In the genomic region with DNA sequence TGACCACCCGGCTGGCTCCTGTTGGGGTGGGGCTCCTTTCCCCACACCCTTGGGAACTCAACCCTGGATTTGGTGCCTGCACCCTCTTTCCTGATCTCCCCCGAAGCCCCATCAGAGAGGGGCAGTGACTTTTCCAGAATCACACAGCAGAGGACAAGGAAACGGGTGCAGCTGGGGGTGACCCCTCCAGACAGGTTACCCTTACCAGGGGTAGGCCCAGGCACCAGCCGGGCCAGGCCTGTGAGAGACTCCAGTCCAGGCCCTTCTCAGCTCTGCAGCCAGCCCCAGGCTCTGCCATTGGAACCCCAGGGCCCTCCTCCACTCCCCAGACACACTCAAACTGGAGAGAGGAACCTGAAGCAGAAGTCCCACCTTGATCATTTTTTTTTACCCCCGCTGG, we compare ENCODE assay signal across 8 cellular contexts. TPM values are rescaled to one million over a fixed set of nuclear protein-coding genes. Genes with fewer than 3 reads are reported as not detected.
DNase-seq lines count a peak whose midpoint lies in the region; ATAC-seq and TF ChIP-seq lines count a peak whose summit lies in the region.

No MANE protein-coding gene starts in this region.

- peak overlapping the region; percentile 76 for H3K4me3 Mint-ChIP-seq in activated naive CD4-positive, alpha-beta T cell treated with anti-CD3 and anti-CD28 coated beads, Interleukin-2, amount 10 ng/mL, durations not matched to agents 7 days and 5 days
- H3K4me3 Mint-ChIP-seq in T-cell (peak overlapping the region in 2 of 3 donors; percentile 63 to 75), WTC11 (no peak overlapping the region)

- H3K36me3 ChIP-seq in left lung (peaks cover 0 to 27% of the 10 kb centered on the region in 2 donors), urinary bladder (ENCODE audit: insufficient read depth) (no peaks in the 10 kb centered on the region)

- H3K27ac Mint-ChIP-seq in activated naive CD4-positive, alpha-beta T cell treated with anti-CD3 and anti-CD28 coated beads, Interleukin-2, amount 10 ng/mL, durations not matched to agents 7 days and 5 days = peak overlapping the region; percentile 93
- H3K27ac Mint-ChIP-seq in T-cell (peak overlapping the region; percentile 96 to 97), WTC11 (no peak overlapping the region)

- H3K4me3 ChIP-seq in left lung (no peak overlapping the region), urinary bladder (ENCODE audit: low read depth, low read length) (no peak overlapping the region)

- no peaks in the 10 kb centered on the region for H3K9me3 Mint-ChIP-seq in activated naive CD4-positive, alpha-beta T cell treated with anti-CD3 and anti-CD28 coated beads, Interleukin-2, amount 10 ng/mL, durations not matched to agents 7 days and 5 days
- no peaks in the 10 kb centered on the region for H3K9me3 Mint-ChIP-seq in T-cell
- H3K9me3 Mint-ChIP-seq in WTC11 = no peaks in the 10 kb centered on the region

- ATAC-seq in T-cell (replicated peaks in 1 of 4) (peak; percentile 2 to 19 (median 8)), left lung (no peak), HG02623 (IDR thresholded peaks at IDR 0.05; ENCODE audit: unreplicated experiment) (no peak), WTC11 (no peak)

- WGBS in urinary bladder = 83% methylated on average over 5 of the region's 5 CpGs

- H3K27me3 ChIP-seq in left lung = no peaks in the 10 kb centered on the region

- H3K27ac ChIP-seq in left lung = peak overlapping the region; percentile 45 to 69
- peak overlapping the region; percentile 64 for H3K27ac ChIP-seq in urinary bladder (ENCODE audit: low read depth)

- CTCF ChIA-PET in activated naive CD4-positive, alpha-beta T cell treated with anti-CD3 and anti-CD28 coated beads, Interleukin-2, amount 10 ng/mL, durations not matched to agents 7 days and 5 days (lab: Charles Lee) = interaction anchor here (0.6 to 1.9 kb wide), 4 partner anchors 21 to 673 kb away, joined by 3 to 5 read pairs (median 4); a partner anchor contains a TSS
- CTCF ChIA-PET in T-cell (lab: Charles Lee) (no interaction called here), WTC11 (lab: Charles Lee) (no interaction called here)

- H3K36me3 Mint-ChIP-seq in activated naive CD4-positive, alpha-beta T cell treated with anti-CD3 and anti-CD28 coated beads, Interleukin-2, amount 10 ng/mL, durations not matched to agents 7 days and 5 days = peaks cover 41% of the 10 kb centered on the region
- peaks cover 9% of the 10 kb centered on the region for H3K36me3 Mint-ChIP-seq in T-cell
- peaks cover 10% of the 10 kb centered on the region for H3K36me3 Mint-ChIP-seq in WTC11

- H3K4me1 ChIP-seq in left lung (peaks cover 0 to 47% of the 10 kb centered on the region in 2 donors), urinary bladder (ENCODE audit: insufficient read depth) (no peaks in the 10 kb centered on the region)

- peaks cover 87% of the 10 kb centered on the region for H3K4me1 Mint-ChIP-seq in activated naive CD4-positive, alpha-beta T cell treated with anti-CD3 and anti-CD28 coated beads, Interleukin-2, amount 10 ng/mL, durations not matched to agents 7 days and 5 days
- H3K4me1 Mint-ChIP-seq in T-cell = peaks cover 60 to 81% (median 77%) of the 10 kb centered on the region in 3 donors
- H3K4me1 Mint-ChIP-seq in WTC11 = peaks cover 11% of the 10 kb centered on the region

- H3K9me3 ChIP-seq in left lung = no peaks in the 10 kb centered on the region

- no peaks in the 10 kb centered on the region for H3K27me3 Mint-ChIP-seq in activated naive CD4-positive, alpha-beta T cell treated with anti-CD3 and anti-CD28 coated beads, Interleukin-2, amount 10 ng/mL, durations not matched to agents 7 days and 5 days
- H3K27me3 Mint-ChIP-seq in T-cell (no peaks in the 10 kb centered on the region), WTC11 (ENCODE audit: low read depth) (no peaks in the 10 kb centered on the region)

- POLR2A ChIA-PET in T-cell (lab: Charles Lee) = no interaction called here
- POLR2A ChIA-PET in WTC11 (lab: Charles Lee) = no interaction called here

- TF ChIP-seq CTCF in left lung (IDR thresholded peaks at IDR 0.05) (no peak), WTC11 (IDR thresholded peaks at IDR 0.05) (no peak)

- no peak for DNase-seq in activated naive CD4-positive, alpha-beta T cell treated with anti-CD3 and anti-CD28 coated beads, Interleukin-2, amount 10 ng/mL, durations not matched to agents 7 days and 5 days
- no peak for DNase-seq in activated naive CD4-positive, alpha-beta T cell treated with anti-CD3 and anti-CD28 coated beads, Interleukin-2, amount 50 U/mL, for 16 hours
- DNase-seq in T-cell = no peak
- DNase-seq in left lung = no peak
- DNase-seq in central memory CD4-positive, alpha-beta T cell = no peak
- no peak for DNase-seq in WTC11 (ENCODE audit: low spot score)

- intact Hi-C loops in left lung (cut with DNase I) = no loop called here

TF ChIP-seq in WTC11, 78 proteins besides CTCF, POLR2A, EP300 and RAD21 (continues in another document):
- TF ChIP-seq, protein P1, sequence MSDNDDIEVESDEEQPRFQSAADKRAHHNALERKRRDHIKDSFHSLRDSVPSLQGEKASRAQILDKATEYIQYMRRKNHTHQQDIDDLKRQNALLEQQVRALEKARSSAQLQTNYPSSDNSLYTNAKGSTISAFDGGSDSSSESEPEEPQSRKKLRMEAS (CRISPR knock-in tag; IDR thresholded peaks at IDR 0.05) = no peak
- TF ChIP-seq ZBTB21 (CRISPR knock-in tag; IDR thresholded peaks at IDR 0.05; ENCODE audit: borderline replicate concordance) (no peak), JUN (CRISPR knock-in tag; IDR thresholded peaks at IDR 0.05) (no peak), TCF7 (CRISPR knock-in tag; IDR thresholded peaks at IDR 0.05; ENCODE audit: low read depth) (no peak), ZNF138 (CRISPR knock-in tag; conservative IDR thresholded peaks at IDR 0.05) (no peak), ZNF219 (CRISPR knock-in tag; IDR thresholded peaks at IDR 0.05; ENCODE audit: borderline replicate concordance) (no peak)
- TF ChIP-seq, protein P2, sequence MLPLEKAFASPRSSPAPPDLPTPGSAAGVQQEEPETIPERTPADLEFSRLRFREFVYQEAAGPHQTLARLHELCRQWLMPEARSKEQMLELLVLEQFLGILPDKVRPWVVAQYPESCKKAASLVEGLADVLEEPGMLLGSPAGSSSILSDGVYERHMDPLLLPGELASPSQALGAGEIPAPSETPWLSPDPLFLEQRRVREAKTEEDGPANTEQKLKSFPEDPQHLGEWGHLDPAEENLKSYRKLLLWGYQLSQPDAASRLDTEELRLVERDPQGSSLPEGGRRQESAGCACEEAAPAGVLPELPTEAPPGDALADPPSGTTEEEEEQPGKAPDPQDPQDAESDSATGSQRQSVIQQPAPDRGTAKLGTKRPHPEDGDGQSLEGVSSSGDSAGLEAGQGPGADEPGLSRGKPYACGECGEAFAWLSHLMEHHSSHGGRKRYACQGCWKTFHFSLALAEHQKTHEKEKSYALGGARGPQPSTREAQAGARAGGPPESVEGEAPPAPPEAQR (CRISPR knock-in tag; IDR thresholded peaks at IDR 0.05) = no peak
- TF ChIP-seq, protein P3, sequence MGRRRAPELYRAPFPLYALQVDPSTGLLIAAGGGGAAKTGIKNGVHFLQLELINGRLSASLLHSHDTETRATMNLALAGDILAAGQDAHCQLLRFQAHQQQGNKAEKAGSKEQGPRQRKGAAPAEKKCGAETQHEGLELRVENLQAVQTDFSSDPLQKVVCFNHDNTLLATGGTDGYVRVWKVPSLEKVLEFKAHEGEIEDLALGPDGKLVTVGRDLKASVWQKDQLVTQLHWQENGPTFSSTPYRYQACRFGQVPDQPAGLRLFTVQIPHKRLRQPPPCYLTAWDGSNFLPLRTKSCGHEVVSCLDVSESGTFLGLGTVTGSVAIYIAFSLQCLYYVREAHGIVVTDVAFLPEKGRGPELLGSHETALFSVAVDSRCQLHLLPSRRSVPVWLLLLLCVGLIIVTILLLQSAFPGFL (CRISPR knock-in tag; IDR thresholded peaks at IDR 0.05; ENCODE audit: borderline replicate concordance) = no peak
- TF ChIP-seq, protein P4, sequence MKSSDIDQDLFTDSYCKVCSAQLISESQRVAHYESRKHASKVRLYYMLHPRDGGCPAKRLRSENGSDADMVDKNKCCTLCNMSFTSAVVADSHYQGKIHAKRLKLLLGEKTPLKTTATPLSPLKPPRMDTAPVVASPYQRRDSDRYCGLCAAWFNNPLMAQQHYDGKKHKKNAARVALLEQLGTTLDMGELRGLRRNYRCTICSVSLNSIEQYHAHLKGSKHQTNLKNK (CRISPR knock-in tag; IDR thresholded peaks at IDR 0.05) = no peak

RNA-seq across cellular contexts. Expression of a gene that starts 19.0 kb away (rescaled TPM):
- total RNA-seq in T-cell (1 to 10 TPM in 3 of 5 donors, under 1 TPM in 2; 0.53 to 5.5 (median 3.3) TPM), left lung (10 to 100 TPM; 32.6 to 49.4 TPM), urinary bladder (16.8 TPM), WTC11 (2021) (14.6 to 21.3 TPM (median 20.0 TPM) in 3 replicates)
- 34.8 TPM for polyA plus RNA-seq in urinary bladder

RNA-seq across cellular contexts. Expression of a gene that starts 19.9 kb away (rescaled TPM):
- 10 to 100 TPM; 30.7 to 34.3 (median 33.9) TPM for total RNA-seq in T-cell
- 10 to 100 TPM; 61.9 to 70.6 TPM for total RNA-seq in left lung
- 17.1 TPM for total RNA-seq in urinary bladder
- 62.3 TPM for polyA plus RNA-seq in urinary bladder
- 63.8 to 83.5 TPM (median 64.5 TPM) in 3 replicates for total RNA-seq in WTC11 (2021)

RNA-seq across cellular contexts. Expression of a gene that starts 20.1 kb away (rescaled TPM):
- total RNA-seq in T-cell = 10 to 100 TPM in 4 of 5 donors, 1 to 10 TPM in 1; 9.7 to 15.6 (median 11.7) TPM
- total RNA-seq in left lung = 1 to 10 TPM; 6.2 to 7.4 TPM
- total RNA-seq in urinary bladder = 5.4 TPM
- 7.8 TPM for polyA plus RNA-seq in urinary bladder
- 31.4 to 34.1 TPM (median 33.0 TPM) in 3 replicates for total RNA-seq in WTC11 (2021)

RNA-seq across cellular contexts. Expression of a gene that starts 45.6 kb away (rescaled TPM):
- total RNA-seq in T-cell (10 to 100 TPM in 2 of 5 donors, 1 to 10 TPM in 3; 5.4 to 11.6 (median 10.0) TPM), left lung (10 to 100 TPM; 14.9 to 19.4 TPM), urinary bladder (11.3 TPM), WTC11 (2021) (14.8 to 15.1 TPM (median 15.1 TPM) in 3 replicates)
- 16.4 TPM for polyA plus RNA-seq in urinary bladder

RNA-seq across cellular contexts. Expression of a gene that starts 45.7 kb away (rescaled TPM):
- total RNA-seq in T-cell (10 to 100 TPM; 51.0 to 78.4 (median 71.3) TPM), left lung (10 to 100 TPM; 42.6 to 60.9 TPM), urinary bladder (43.1 TPM), WTC11 (2021) (71.3 to 98.9 TPM (median 73.5 TPM) in 3 replicates)
- 20.3 TPM for polyA plus RNA-seq in urinary bladder

Comparison
In these comparisons a context has a peak if more than half of its experiments do, and no peak if none do; other contexts are left out.
1. ATAC-seq: peak in T-cell (4 of 4); none in left lung (single experiment), HG02623 (single experiment) and WTC11 (single experiment).